1 cellular context compared by ENCODE assay signal in genomic region chr1:31548518-31548898, GRCh38.
A peak's percentile ranks its signal among the peaks of the same experiment; 100 is the strongest.
TF ChIP-seq lines count a peak whose summit lies in the region.

No MANE protein-coding gene starts in this region.

TF ChIP-seq in K562, 482 proteins besides CTCF, POLR2A, EP300 and RAD21 (continued from another document and continues in another):
- no peak for TF ChIP-seq KAT8 (IDR thresholded peaks at IDR 0.05; ENCODE audit: low read depth)
- TF ChIP-seq SAFB (IDR thresholded peaks at IDR 0.05; ENCODE audit: borderline replicate concordance, low read depth, low read length): no peak
- TF ChIP-seq ZNF165 (CRISPR knock-in tag; IDR thresholded peaks at IDR 0.05; ENCODE audit: borderline replicate concordance): no peak
- peak; percentile 14; the same call in 1 of the 2 replicates for TF ChIP-seq ESRRA (IDR thresholded peaks at IDR 0.05; ENCODE audit: borderline replicate concordance, low read depth)
- no peak for TF ChIP-seq MYC (IDR thresholded peaks at IDR 0.05; ENCODE audit: low read depth, low read length)
- no peak for TF ChIP-seq MYC (CRISPR knock-in tag; IDR thresholded peaks at IDR 0.05; ENCODE audit: borderline replicate concordance, low read depth)
- no peak for TF ChIP-seq ZNF436 (CRISPR knock-in tag; IDR thresholded peaks at IDR 0.05)
- TF ChIP-seq SREBF2 (CRISPR knock-in tag; IDR thresholded peaks at IDR 0.05): no peak
- TF ChIP-seq ZNF766 (CRISPR knock-in tag; conservative IDR thresholded peaks at IDR 0.05): no peak; the same call in 1 of the 2 replicates
- TF ChIP-seq POLR2G (IDR thresholded peaks at IDR 0.05; ENCODE audit: low read depth, low read length): no peak
- TF ChIP-seq, protein P1, sequence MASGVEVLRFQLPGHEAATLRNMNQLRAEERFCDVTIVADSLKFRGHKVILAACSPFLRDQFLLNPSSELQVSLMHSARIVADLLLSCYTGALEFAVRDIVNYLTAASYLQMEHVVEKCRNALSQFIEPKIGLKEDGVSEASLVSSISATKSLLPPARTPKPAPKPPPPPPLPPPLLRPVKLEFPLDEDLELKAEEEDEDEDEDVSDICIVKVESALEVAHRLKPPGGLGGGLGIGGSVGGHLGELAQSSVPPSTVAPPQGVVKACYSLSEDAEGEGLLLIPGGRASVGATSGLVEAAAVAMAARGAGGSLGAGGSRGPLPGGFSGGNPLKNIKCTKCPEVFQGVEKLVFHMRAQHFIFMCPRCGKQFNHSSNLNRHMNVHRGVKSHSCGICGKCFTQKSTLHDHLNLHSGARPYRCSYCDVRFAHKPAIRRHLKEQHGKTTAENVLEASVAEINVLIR (CRISPR knock-in tag; IDR thresholded peaks at IDR 0.05): no peak
- TF ChIP-seq, protein P2, sequence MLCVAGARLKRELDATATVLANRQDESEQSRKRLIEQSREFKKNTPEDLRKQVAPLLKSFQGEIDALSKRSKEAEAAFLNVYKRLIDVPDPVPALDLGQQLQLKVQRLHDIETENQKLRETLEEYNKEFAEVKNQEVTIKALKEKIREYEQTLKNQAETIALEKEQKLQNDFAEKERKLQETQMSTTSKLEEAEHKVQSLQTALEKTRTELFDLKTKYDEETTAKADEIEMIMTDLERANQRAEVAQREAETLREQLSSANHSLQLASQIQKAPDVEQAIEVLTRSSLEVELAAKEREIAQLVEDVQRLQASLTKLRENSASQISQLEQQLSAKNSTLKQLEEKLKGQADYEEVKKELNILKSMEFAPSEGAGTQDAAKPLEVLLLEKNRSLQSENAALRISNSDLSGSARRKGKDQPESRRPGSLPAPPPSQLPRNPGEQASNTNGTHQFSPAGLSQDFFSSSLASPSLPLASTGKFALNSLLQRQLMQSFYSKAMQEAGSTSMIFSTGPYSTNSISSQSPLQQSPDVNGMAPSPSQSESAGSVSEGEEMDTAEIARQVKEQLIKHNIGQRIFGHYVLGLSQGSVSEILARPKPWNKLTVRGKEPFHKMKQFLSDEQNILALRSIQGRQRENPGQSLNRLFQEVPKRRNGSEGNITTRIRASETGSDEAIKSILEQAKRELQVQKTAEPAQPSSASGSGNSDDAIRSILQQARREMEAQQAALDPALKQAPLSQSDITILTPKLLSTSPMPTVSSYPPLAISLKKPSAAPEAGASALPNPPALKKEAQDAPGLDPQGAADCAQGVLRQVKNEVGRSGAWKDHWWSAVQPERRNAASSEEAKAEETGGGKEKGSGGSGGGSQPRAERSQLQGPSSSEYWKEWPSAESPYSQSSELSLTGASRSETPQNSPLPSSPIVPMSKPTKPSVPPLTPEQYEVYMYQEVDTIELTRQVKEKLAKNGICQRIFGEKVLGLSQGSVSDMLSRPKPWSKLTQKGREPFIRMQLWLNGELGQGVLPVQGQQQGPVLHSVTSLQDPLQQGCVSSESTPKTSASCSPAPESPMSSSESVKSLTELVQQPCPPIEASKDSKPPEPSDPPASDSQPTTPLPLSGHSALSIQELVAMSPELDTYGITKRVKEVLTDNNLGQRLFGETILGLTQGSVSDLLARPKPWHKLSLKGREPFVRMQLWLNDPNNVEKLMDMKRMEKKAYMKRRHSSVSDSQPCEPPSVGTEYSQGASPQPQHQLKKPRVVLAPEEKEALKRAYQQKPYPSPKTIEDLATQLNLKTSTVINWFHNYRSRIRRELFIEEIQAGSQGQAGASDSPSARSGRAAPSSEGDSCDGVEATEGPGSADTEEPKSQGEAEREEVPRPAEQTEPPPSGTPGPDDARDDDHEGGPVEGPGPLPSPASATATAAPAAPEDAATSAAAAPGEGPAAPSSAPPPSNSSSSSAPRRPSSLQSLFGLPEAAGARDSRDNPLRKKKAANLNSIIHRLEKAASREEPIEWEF (CRISPR knock-in tag; IDR thresholded peaks at IDR 0.05): no peak
- TF ChIP-seq PHF8 (IDR thresholded peaks at IDR 0.05; ENCODE audit: borderline replicate concordance, low read length): no peak
- TF ChIP-seq NFIC (IDR thresholded peaks at IDR 0.05): peak; percentile 43; the same call in 1 of the 2 replicates
- TF ChIP-seq ZNF77 (CRISPR knock-in tag; IDR thresholded peaks at IDR 0.05): no peak
- TF ChIP-seq YBX1 (IDR thresholded peaks at IDR 0.05): no peak
- TF ChIP-seq RBM25 (IDR thresholded peaks at IDR 0.05; ENCODE audit: low read depth, low read length, severe bottlenecking): no peak
- no peak for TF ChIP-seq NBN (IDR thresholded peaks at IDR 0.05; ENCODE audit: low read depth)
- TF ChIP-seq ZBTB7A (IDR thresholded peaks at IDR 0.05; ENCODE audit: borderline replicate concordance, control insufficient read depth, low read depth, low read length): no peak
- TF ChIP-seq C11orf30 (IDR thresholded peaks at IDR 0.05; ENCODE audit: low read depth): no peak
- TF ChIP-seq TRIM24 (IDR thresholded peaks at IDR 0.05): no peak
- TF ChIP-seq ZNF785 (CRISPR knock-in tag; IDR thresholded peaks at IDR 0.05): no peak
- no peak for TF ChIP-seq MEIS2 (IDR thresholded peaks at IDR 0.05; ENCODE audit: partially characterized antibody)
- TF ChIP-seq SMC3 (conservative IDR thresholded peaks at IDR 0.05; ENCODE audit: insufficient read depth, low read depth, low read length): no peak
- TF ChIP-seq SMARCA5 (IDR thresholded peaks at IDR 0.05): no peak
- no peak for TF ChIP-seq TCF7L2 (IDR thresholded peaks at IDR 0.05; ENCODE audit: low read depth, low read length)
- TF ChIP-seq ATF7 (IDR thresholded peaks at IDR 0.05): no peak
- TF ChIP-seq EZH2 (IDR thresholded peaks at IDR 0.05; ENCODE audit: borderline replicate concordance, low read depth, low read length): no peak
- TF ChIP-seq, protein P3, sequence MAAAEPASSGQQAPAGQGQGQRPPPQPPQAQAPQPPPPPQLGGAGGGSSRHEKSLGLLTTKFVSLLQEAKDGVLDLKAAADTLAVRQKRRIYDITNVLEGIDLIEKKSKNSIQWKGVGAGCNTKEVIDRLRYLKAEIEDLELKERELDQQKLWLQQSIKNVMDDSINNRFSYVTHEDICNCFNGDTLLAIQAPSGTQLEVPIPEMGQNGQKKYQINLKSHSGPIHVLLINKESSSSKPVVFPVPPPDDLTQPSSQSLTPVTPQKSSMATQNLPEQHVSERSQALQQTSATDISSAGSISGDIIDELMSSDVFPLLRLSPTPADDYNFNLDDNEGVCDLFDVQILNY (CRISPR knock-in tag; IDR thresholded peaks at IDR 0.05): 0 out of 2 replicates have a peak, but pooled peaks have one; percentile 51
- TF ChIP-seq PHB (CRISPR knock-in tag; IDR thresholded peaks at IDR 0.05): no peak
- no peak for TF ChIP-seq MYNN (IDR thresholded peaks at IDR 0.05)
- no peak for TF ChIP-seq MYNN (CRISPR knock-in tag; IDR thresholded peaks at IDR 0.05)
- 0 out of 2 replicates have a peak, but pooled peaks have one; percentile 8 for TF ChIP-seq CXXC5 (CRISPR knock-in tag; IDR thresholded peaks at IDR 0.05)
- TF ChIP-seq, protein P4, sequence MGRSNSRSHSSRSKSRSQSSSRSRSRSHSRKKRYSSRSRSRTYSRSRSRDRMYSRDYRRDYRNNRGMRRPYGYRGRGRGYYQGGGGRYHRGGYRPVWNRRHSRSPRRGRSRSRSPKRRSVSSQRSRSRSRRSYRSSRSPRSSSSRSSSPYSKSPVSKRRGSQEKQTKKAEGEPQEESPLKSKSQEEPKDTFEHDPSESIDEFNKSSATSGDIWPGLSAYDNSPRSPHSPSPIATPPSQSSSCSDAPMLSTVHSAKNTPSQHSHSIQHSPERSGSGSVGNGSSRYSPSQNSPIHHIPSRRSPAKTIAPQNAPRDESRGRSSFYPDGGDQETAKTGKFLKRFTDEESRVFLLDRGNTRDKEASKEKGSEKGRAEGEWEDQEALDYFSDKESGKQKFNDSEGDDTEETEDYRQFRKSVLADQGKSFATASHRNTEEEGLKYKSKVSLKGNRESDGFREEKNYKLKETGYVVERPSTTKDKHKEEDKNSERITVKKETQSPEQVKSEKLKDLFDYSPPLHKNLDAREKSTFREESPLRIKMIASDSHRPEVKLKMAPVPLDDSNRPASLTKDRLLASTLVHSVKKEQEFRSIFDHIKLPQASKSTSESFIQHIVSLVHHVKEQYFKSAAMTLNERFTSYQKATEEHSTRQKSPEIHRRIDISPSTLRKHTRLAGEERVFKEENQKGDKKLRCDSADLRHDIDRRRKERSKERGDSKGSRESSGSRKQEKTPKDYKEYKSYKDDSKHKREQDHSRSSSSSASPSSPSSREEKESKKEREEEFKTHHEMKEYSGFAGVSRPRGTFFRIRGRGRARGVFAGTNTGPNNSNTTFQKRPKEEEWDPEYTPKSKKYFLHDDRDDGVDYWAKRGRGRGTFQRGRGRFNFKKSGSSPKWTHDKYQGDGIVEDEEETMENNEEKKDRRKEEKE (IDR thresholded peaks at IDR 0.05; ENCODE audit: borderline replicate concordance in 1 of 2, control insufficient read depth in 1 of 2, low read depth in 2 of 2, low read length in 1 of 2): no peak
- no peak for TF ChIP-seq ZBTB43 (CRISPR knock-in tag; IDR thresholded peaks at IDR 0.05)
- no peak for TF ChIP-seq HINFP (tag; conservative IDR thresholded peaks at IDR 0.05; ENCODE audit: low read depth)
- TF ChIP-seq ZNF589 (CRISPR knock-in tag; IDR thresholded peaks at IDR 0.05; ENCODE audit: low read depth): 0 out of 2 replicates have a peak, but pooled peaks have one; percentile 19
- no peak for TF ChIP-seq CHAMP1 (IDR thresholded peaks at IDR 0.05)
- TF ChIP-seq, protein P5, sequence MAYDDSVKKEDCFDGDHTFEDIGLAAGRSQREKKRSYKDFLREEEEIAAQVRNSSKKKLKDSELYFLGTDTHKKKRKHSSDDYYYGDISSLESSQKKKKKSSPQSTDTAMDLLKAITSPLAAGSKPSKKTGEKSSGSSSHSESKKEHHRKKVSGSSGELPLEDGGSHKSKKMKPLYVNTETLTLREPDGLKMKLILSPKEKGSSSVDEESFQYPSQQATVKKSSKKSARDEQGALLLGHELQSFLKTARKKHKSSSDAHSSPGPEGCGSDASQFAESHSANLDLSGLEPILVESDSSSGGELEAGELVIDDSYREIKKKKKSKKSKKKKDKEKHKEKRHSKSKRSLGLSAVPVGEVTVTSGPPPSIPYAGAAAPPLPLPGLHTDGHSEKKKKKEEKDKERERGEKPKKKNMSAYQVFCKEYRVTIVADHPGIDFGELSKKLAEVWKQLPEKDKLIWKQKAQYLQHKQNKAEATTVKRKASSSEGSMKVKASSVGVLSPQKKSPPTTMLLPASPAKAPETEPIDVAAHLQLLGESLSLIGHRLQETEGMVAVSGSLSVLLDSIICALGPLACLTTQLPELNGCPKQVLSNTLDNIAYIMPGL (CRISPR knock-in tag; IDR thresholded peaks at IDR 0.05): no peak
- no peak for TF ChIP-seq TARDBP (IDR thresholded peaks at IDR 0.05)
- TF ChIP-seq, protein P6, sequence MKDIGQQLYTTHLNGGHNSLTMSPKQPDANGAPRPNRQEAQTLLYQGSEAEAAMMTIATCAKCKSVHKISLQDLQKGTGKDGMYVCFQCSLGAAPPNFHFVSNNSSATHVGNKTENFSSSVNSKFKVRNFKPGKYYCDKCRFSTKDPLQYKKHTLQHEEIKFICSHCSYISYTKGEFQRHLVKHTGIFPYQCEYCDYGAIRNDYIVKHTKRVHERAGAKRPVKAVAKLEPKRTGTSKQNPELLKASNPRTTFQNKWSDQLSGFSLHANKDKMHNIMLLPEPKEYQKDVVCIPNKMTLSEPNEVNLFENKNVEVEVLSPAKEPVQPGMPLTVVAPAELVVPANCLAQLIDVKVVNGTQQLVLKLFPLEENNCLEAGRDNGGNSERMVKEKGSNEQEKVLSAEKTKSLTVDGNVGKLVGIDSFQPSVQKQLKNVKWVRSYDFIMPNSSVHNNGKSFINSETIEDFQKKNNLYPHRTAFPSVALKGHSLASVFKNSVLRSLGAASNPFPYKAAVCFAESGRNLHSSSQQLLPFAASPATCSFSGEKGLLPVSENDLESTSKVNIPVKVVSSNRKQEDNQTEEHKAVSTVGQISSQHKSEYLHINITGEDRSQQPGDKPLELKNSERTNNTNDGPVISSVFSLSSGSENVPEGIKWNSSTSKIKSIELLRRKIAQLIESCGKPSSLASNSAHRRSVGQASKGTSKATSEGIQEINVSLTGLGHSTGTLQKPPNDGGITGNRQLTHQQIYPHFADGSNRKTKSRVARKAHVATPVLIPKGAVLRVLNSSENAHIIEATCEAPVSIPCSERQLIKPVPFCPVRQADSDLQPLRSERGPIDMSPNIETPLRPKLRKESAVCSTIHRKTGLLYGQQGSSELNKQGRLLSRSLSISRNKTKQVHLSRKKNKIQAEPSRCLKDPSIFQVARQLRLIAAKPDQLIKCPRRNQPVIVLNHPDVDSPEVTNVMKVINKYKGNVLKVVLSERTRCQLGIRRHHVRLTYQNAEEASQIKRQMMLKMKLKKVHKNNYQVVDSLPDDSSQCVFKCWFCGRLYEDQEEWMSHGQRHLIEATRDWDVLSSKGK (CRISPR knock-in tag; IDR thresholded peaks at IDR 0.05): no peak
